15 cellular contexts compared by ENCODE assay signal in genomic region chr6:84466521-84466920, GRCh38.
DNase-seq lines count a peak whose midpoint lies in the region; FAIRE-seq and TF ChIP-seq lines count a peak whose summit lies in the region.
"Had no signal": no experiment of that assay in that cellular context is flagged by ENCODE, and none has a peak within 500 bp of the region (broad histone marks: within the 10 kb centered on the region; RNA-seq: fewer than 3 reads in every experiment).

No MANE protein-coding gene starts in this region.

- no peak overlapping the region for H3K4me3 Mint-ChIP-seq in type B pancreatic cell
- H3K4me3 Mint-ChIP-seq: activated CD8-positive, alpha-beta memory T cell treated with anti-CD3 and anti-CD28 coated beads, Interleukin-2, amount 10 ng/mL, durations not matched to agents 7 days and 5 days had no signal

- H3K4me3 ChIP-seq in fibroblast of pulmonary artery (replicated peaks; ENCODE audit: low read depth, low read length) = no peak overlapping the region
- H3K4me3 ChIP-seq: esophagus squamous epithelium, left ventricle myocardium inferior, psoas muscle, tibial nerve had no signal

- no peaks in the 10 kb centered on the region for H3K9me3 Mint-ChIP-seq in type B pancreatic cell

- H3K27ac Mint-ChIP-seq in type B pancreatic cell = no peak overlapping the region
- H3K27ac Mint-ChIP-seq: activated CD8-positive, alpha-beta memory T cell treated with anti-CD3 and anti-CD28 coated beads, Interleukin-2, amount 10 ng/mL, durations not matched to agents 7 days and 5 days had no signal

- peak; percentile 99 for FAIRE-seq in H54 (lab: Jason Lieb, UNC)

- peak; percentile 49 for DNase-seq in H54 (ENCODE audit: insufficient read length, low spot score)
- DNase-seq in SW480 (ENCODE audit: low spot score) = peak; percentile 33
- peak; percentile 70 for DNase-seq in fibroblast of pulmonary artery (ENCODE audit: low read depth)
- DNase-seq in smooth muscle cell of the brain vasculature (ENCODE audit: low read depth, low spot score) = peak; percentile 41
- DNase-seq in type B pancreatic cell (ENCODE audit: extremely low spot score, unreplicated experiment) = no peak
- no peak for DNase-seq in T-helper 2 cell
- DNase-seq in NCI-H2227 (lab: John Stamatoyannopoulos, UW; ENCODE audit: unreplicated experiment) = no peak
- DNase-seq: activated CD8-positive, alpha-beta memory T cell treated with anti-CD3 and anti-CD28 coated beads, Interleukin-2, amount 10 ng/mL, durations not matched to agents 7 days and 5 days; amniotic stem cell; esophagus squamous epithelium; H7; left ventricle myocardium inferior; NCI-H1048; psoas muscle had no signal

- no peaks in the 10 kb centered on the region for H3K27me3 Mint-ChIP-seq in type B pancreatic cell
- H3K27me3 Mint-ChIP-seq: activated CD8-positive, alpha-beta memory T cell treated with anti-CD3 and anti-CD28 coated beads, Interleukin-2, amount 10 ng/mL, durations not matched to agents 7 days and 5 days had no signal

- H3K4me1 Mint-ChIP-seq in type B pancreatic cell (ENCODE audit: unreplicated experiment) = no peaks in the 10 kb centered on the region
- H3K4me1 Mint-ChIP-seq: activated CD8-positive, alpha-beta memory T cell treated with anti-CD3 and anti-CD28 coated beads, Interleukin-2, amount 10 ng/mL, durations not matched to agents 7 days and 5 days had no signal

- TF ChIP-seq CTCF in fibroblast of pulmonary artery (IDR thresholded peaks at IDR 0.05; ENCODE audit: low read length, missing control alignments) (no peak), type B pancreatic cell (conservative IDR thresholded peaks at IDR 0.05) (no peak)

- H3K36me3 Mint-ChIP-seq in type B pancreatic cell = no peaks in the 10 kb centered on the region
- H3K36me3 Mint-ChIP-seq: activated CD8-positive, alpha-beta memory T cell treated with anti-CD3 and anti-CD28 coated beads, Interleukin-2, amount 10 ng/mL, durations not matched to agents 7 days and 5 days had no signal

- no peak for TF ChIP-seq POLR2A in H54 (IDR thresholded peaks at IDR 0.05; ENCODE audit: low read depth, low read length)

Comparison
In these comparisons a context has a peak if more than half of its experiments do, and no peak if none do; other contexts are left out.
1. DNase-seq: peak in H54 (single experiment), SW480 (single experiment), fibroblast of pulmonary artery (single experiment) and smooth muscle cell of the brain vasculature (single experiment); none in type B pancreatic cell (single experiment), T-helper 2 cell (0 of 5) and NCI-H2227 (single experiment).